In the genomic region with DNA sequence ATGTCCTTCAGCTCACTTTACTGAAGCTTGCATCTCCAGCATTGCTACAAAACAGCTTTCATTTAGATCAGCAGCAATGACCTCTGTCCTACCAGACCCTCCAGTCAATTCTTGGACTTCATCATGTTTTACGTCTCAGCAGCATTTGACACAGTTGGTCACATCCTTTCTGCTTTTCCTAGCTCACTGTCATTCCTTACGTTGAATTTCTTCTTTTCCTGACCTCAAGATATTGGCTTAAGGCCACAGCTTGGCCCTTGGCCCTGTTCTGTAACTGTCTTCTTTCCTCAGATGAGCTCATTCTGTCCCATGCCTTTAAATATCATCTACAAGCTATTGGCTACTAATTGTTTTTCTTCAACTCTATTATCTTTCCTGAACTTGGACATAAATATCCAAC, we compare ENCODE assay signal across 22 cellular contexts.
DNase-seq lines count a peak whose midpoint lies in the region; ATAC-seq and TF ChIP-seq lines count a peak whose summit lies in the region.
"Had no signal": no experiment of that assay in that cellular context is flagged by ENCODE, and none has a peak within 500 bp of the region (broad histone marks: within the 10 kb centered on the region; RNA-seq: fewer than 3 reads in every experiment).

No MANE protein-coding gene starts in this region.

- H3K36me3 Mint-ChIP-seq in glutamatergic neuron (ENCODE audit: unreplicated experiment) = no peaks in the 10 kb centered on the region
- H3K36me3 Mint-ChIP-seq: activated naive CD4-positive, alpha-beta T cell treated with anti-CD3 and anti-CD28 coated beads, Interleukin-2, amount 50 U/mL, for 24 hours; brain had no signal

- ATAC-seq in left cardiac atrium (peak; percentile 32 to 34), HG02970 (IDR thresholded peaks at IDR 0.05; ENCODE audit: low FRiP score, unreplicated experiment) (no peak)
- ATAC-seq: A549, HCT116 had no signal

- TF ChIP-seq CTCF in right atrium auricular region (IDR thresholded peaks at IDR 0.05) = no peak
- TF ChIP-seq CTCF in fibroblast of villous mesenchyme (IDR thresholded peaks at IDR 0.05; ENCODE audit: insufficient read depth, low read depth, low read length) = no peak
- TF ChIP-seq CTCF in glutamatergic neuron (IDR thresholded peaks at IDR 0.05; ENCODE audit: partially characterized antibody, unreplicated experiment) = no peak

- H3K27ac ChIP-seq in right atrium auricular region = no peak overlapping the region
- H3K27ac ChIP-seq: A549, C4-2B, neutrophil, Peyer's patch, stomach had no signal

- H3K4me1 Mint-ChIP-seq in glutamatergic neuron (ENCODE audit: low read depth, unreplicated experiment) = no peaks in the 10 kb centered on the region

- no peak overlapping the region for H3K27ac Mint-ChIP-seq in glutamatergic neuron (ENCODE audit: unreplicated experiment)
- H3K27ac Mint-ChIP-seq: activated naive CD4-positive, alpha-beta T cell treated with anti-CD3 and anti-CD28 coated beads, Interleukin-2, amount 50 U/mL, for 24 hours; brain had no signal

- no peaks in the 10 kb centered on the region for H3K36me3 ChIP-seq in right atrium auricular region
- H3K36me3 ChIP-seq: neutrophil, Peyer's patch, stomach had no signal

- H3K4me3 ChIP-seq in right atrium auricular region = no peak overlapping the region
- H3K4me3 ChIP-seq in fibroblast of villous mesenchyme (ENCODE audit: low read depth, low read length) = no peak overlapping the region
- H3K4me3 ChIP-seq: A549, Peyer's patch, stomach had no signal

- intact Hi-C loops in left cardiac atrium (cut with DNase I) = no loop called here

- H3K4me1 ChIP-seq in right atrium auricular region = no peaks in the 10 kb centered on the region
- H3K4me1 ChIP-seq: A549, Peyer's patch, stomach had no signal

- DNase-seq in left cardiac atrium = no peak
- DNase-seq in right atrium auricular region (ENCODE audit: low spot score) = no peak
- peak; percentile 24 for DNase-seq in astrocyte of the hippocampus (ENCODE audit: low read depth, low spot score)
- peak; percentile 50 for DNase-seq in fibroblast of villous mesenchyme (ENCODE audit: low read depth)
- DNase-seq in DMS53 treated with DMSO at 0.1 percent for 48 hours (lab: John Stamatoyannopoulos, UW; ENCODE audit: unreplicated experiment) = no peak
- no peak for DNase-seq in activated CD8-positive, alpha-beta memory T cell treated with anti-CD3 and anti-CD28 coated beads for 24 hours
- DNase-seq in glutamatergic neuron = no peak
- DNase-seq: activated CD4-positive, alpha-beta T cell treated with anti-CD3 and anti-CD28 coated beads for 1 hour; activated T-cell treated with anti-CD3 and anti-CD28 coated beads, Interleukin-2, amount 50 U/mL, for 48 hours; NCI-H1417; NCI-H2107; NCI-H510A treated with DMSO at 0.1 percent for 48 hours; Peyer's patch; stimulated activated CD4-positive, alpha-beta T cell treated with anti-CD3 and anti-CD28 coated beads, Interleukin-12 subunit alpha, Interleukin-12 subunit beta, amount 100 ng/mL, for 4 hours; stomach had no signal

- no peaks in the 10 kb centered on the region for H3K9me3 Mint-ChIP-seq in glutamatergic neuron (ENCODE audit: unreplicated experiment)
- H3K9me3 Mint-ChIP-seq: activated naive CD4-positive, alpha-beta T cell treated with anti-CD3 and anti-CD28 coated beads, Interleukin-2, amount 50 U/mL, for 24 hours; brain had no signal

- H3K9me3 ChIP-seq in right atrium auricular region = no peaks in the 10 kb centered on the region
- H3K9me3 ChIP-seq: A549, neutrophil, Peyer's patch, stomach had no signal

- H3K27me3 ChIP-seq in right atrium auricular region = no peaks in the 10 kb centered on the region
- H3K27me3 ChIP-seq: neutrophil, Peyer's patch, stomach had no signal

- no peak overlapping the region for H3K4me3 Mint-ChIP-seq in glutamatergic neuron (ENCODE audit: unreplicated experiment)
- H3K4me3 Mint-ChIP-seq: activated naive CD4-positive, alpha-beta T cell treated with anti-CD3 and anti-CD28 coated beads, Interleukin-2, amount 50 U/mL, for 24 hours; brain had no signal

- no peaks in the 10 kb centered on the region for H3K27me3 Mint-ChIP-seq in glutamatergic neuron (ENCODE audit: unreplicated experiment)
- H3K27me3 Mint-ChIP-seq: activated naive CD4-positive, alpha-beta T cell treated with anti-CD3 and anti-CD28 coated beads, Interleukin-2, amount 50 U/mL, for 24 hours; brain had no signal

Comparison
In these comparisons a context has a peak if more than half of its experiments do, and no peak if none do; other contexts are left out.
1. DNase-seq: peak in astrocyte of the hippocampus (single experiment) and fibroblast of villous mesenchyme (single experiment); none in left cardiac atrium (single experiment), right atrium auricular region (single experiment), DMS53 treated with DMSO at 0.1 percent for 48 hours (single experiment), activated CD8-positive, alpha-beta memory T cell treated with anti-CD3 and anti-CD28 coated beads for 24 hours (single experiment) and glutamatergic neuron (single experiment).